Comparison of ENCODE assay signal across 8 cellular contexts in the genomic region with DNA sequence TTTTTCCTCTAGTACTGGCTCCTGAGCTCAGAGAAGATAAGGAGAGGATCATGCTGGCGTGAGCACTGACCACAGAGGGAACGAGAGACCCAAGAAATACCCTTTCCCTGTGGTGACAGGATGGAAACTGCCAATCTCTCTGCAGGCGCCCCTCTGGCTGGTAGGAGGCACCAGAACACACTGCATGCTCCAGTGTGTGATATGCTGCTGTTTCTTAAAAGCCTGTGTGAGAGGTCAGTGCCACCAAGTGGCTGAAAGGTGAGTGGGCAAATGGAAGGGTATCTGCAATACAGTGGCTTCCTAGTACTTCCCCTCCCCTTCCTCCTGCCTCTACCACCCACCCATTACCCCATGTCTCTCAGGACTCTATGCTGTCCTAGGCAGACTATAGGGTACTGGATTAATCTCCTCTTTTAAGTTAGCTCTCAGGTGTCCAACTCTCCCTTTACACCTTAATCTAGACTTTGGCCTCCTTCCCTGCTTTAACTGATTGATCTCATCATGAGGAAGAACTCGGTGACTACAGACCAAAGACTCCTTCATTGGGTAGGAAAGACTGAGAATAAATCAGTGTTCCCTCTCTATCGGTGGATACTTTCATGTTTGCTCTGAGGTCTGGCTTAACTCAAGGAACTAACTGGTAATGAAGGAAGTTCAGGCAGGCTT.
DNase-seq lines count a peak whose midpoint lies in the region; TF ChIP-seq lines count a peak whose summit lies in the region.

No MANE protein-coding gene starts in this region.

- H3K4me3 Mint-ChIP-seq in H9, result no peak overlapping the region

- no peak overlapping the region for H2BK20ac ChIP-seq in H9 (ENCODE audit: low read depth, low read length, poor library complexity, severe bottlenecking)

- no peak overlapping the region for H3T11ph ChIP-seq in H9 (ENCODE audit: low read length)

- no peak overlapping the region for H4K91ac ChIP-seq in H9 (ENCODE audit: insufficient read length, low read depth, low read length)

- no peak overlapping the region for H3K56ac ChIP-seq in H9 (ENCODE audit: insufficient read length, low read depth, low read length)

- no peaks in the 10 kb centered on the region for H3K79me2 ChIP-seq in H9 (ENCODE audit: insufficient read depth, low read length)

- no CpG with 5 or more reads among the region's 5 CpGs for WGBS in H9 (ENCODE audit: extremely low coverage, insufficient read length, low lambda C conversion rate)
- WGBS in spleen, 5 donors, result 16 to 28% (median 26%) methylated on average over 5 of the region's 5 CpGs

- no peak overlapping the region for H3K4ac ChIP-seq in H9 (ENCODE audit: low read depth, low read length)

- H3K36me3 ChIP-seq in left ventricle myocardium inferior (no peaks in the 10 kb centered on the region), spleen (no peaks in the 10 kb centered on the region)

- no peak overlapping the region for H2BK120ac ChIP-seq in H9 (ENCODE audit: low read depth, low read length, poor library complexity, severe bottlenecking)

- H4K20me1 ChIP-seq in H9 (ENCODE audit: control insufficient read depth, insufficient read depth, insufficient read length), result no peaks in the 10 kb centered on the region

- no peak overlapping the region for H3K23ac ChIP-seq in H9 (ENCODE audit: insufficient read length, low read depth, low read length)

- peak; percentile 77 for TF ChIP-seq CTCF in 22Rv1 (IDR thresholded peaks at IDR 0.05)
- TF ChIP-seq CTCF in GM10266 (IDR thresholded peaks at IDR 0.05; ENCODE audit: control insufficient read depth, insufficient read depth, low read depth, missing control alignments), result peak; percentile 43
- peak; percentile 84 for TF ChIP-seq CTCF in H9 (conservative IDR thresholded peaks at IDR 0.05)
- TF ChIP-seq CTCF in LNCAP (IDR thresholded peaks at IDR 0.05), result peak; percentile 78
- peak; percentile 66 for TF ChIP-seq CTCF in left ventricle myocardium inferior (IDR thresholded peaks at IDR 0.05; ENCODE audit: borderline replicate concordance)
- TF ChIP-seq CTCF in spleen (IDR thresholded peaks at IDR 0.05 in 8 of 11, conservative IDR thresholded peaks at IDR 0.05 in 3 of 11), result peak in 9 of 11 experiments; percentile 7 to 48 (median 37)

- no peak overlapping the region for H2BK15ac ChIP-seq in H9 (ENCODE audit: low read depth, low read length)

- H3K9me3 Mint-ChIP-seq in H9, result no peaks in the 10 kb centered on the region

- H3K18ac ChIP-seq in H9 (ENCODE audit: insufficient read length, low read depth, low read length), result no peak overlapping the region

- no peak for TF ChIP-seq POLR2A in spleen (IDR thresholded peaks at IDR 0.05)

- no peaks in the 10 kb centered on the region for H3K9me3 ChIP-seq in H9 (ENCODE audit: control insufficient read depth, low read depth, low read length)
- H3K9me3 ChIP-seq in left ventricle myocardium inferior (replicated peaks), result no peaks in the 10 kb centered on the region
- H3K9me3 ChIP-seq in spleen, result no peaks in the 10 kb centered on the region

- H3K27ac ChIP-seq in 22Rv1, result no peak overlapping the region
- H3K27ac ChIP-seq in H9 (ENCODE audit: insufficient read length, low read depth, low read length), result no peak overlapping the region
- no peak overlapping the region for H3K27ac ChIP-seq in left ventricle myocardium inferior (replicated peaks)
- no peak overlapping the region for H3K27ac ChIP-seq in spleen

- no peak overlapping the region for H2BK12ac ChIP-seq in H9 (ENCODE audit: insufficient read length, low read depth, low read length)

- no peaks in the 10 kb centered on the region for H3K79me1 ChIP-seq in H9 (ENCODE audit: insufficient read depth, low read depth, low read length, poor library complexity, severe bottlenecking)

- H3K23me2 ChIP-seq in H9 (ENCODE audit: insufficient read length, low read depth, low read length, poor library complexity, severe bottlenecking), result no peaks in the 10 kb centered on the region

- DNase-seq in GM10266 (ENCODE audit: extremely low spot score) (peak; percentile 13), H9 (peak; percentile 87), SW480 (ENCODE audit: low spot score) (peak; percentile 72), left ventricle myocardium inferior (peak; percentile 14), spleen (peak; percentile 70), NCI-H774 (lab: John Stamatoyannopoulos, UW) (no peak)

- H3K27ac Mint-ChIP-seq in H9, result no peak overlapping the region

- no peak overlapping the region for H2AFZ ChIP-seq in H9 (ENCODE audit: low read length)

- H2AK5ac ChIP-seq in H9 (ENCODE audit: insufficient read length, low read length), result no peak overlapping the region

- H3K4me1 Mint-ChIP-seq in H9, result peaks cover 6% of the 10 kb centered on the region in 2 experiments; a peak in 3 of 4 replicates

- H4K5ac ChIP-seq in H9 (ENCODE audit: insufficient read length, low read depth, low read length), result no peak overlapping the region

- H3K27me3 ChIP-seq in H9 (ENCODE audit: insufficient read depth, low read length) (no peaks in the 10 kb centered on the region), left ventricle myocardium inferior (ENCODE audit: low read depth) (peaks cover 29% of the 10 kb centered on the region), spleen (replicated peaks in 1 of 7) (peaks cover 0 to 9% (median 0%) of the 10 kb centered on the region in 7 donors)

- H3K9ac ChIP-seq in H9 (ENCODE audit: extremely low read depth, insufficient read length, low read length), result no peak overlapping the region

- H3K4me1 ChIP-seq in H9 (ENCODE audit: insufficient read depth, low read length) (no peaks in the 10 kb centered on the region), left ventricle myocardium inferior (no peaks in the 10 kb centered on the region), spleen (no peaks in the 10 kb centered on the region)

- H3K27me3 Mint-ChIP-seq in H9 (ENCODE audit: low read depth), result no peaks in the 10 kb centered on the region; the same call in 1 of the 2 replicates

- H3K4me3 ChIP-seq in left ventricle myocardium inferior (no peak overlapping the region), spleen (no peak overlapping the region)

- no peaks in the 10 kb centered on the region for H3K36me3 Mint-ChIP-seq in H9 (ENCODE audit: insufficient read depth in 1 of 3, low read depth in 3 of 3)

- no peak overlapping the region for H4K8ac ChIP-seq in H9 (replicated peaks; ENCODE audit: insufficient read length, low read depth, low read length)

- H3K4me2 ChIP-seq in H9 (ENCODE audit: insufficient read depth, insufficient read length, low read length), result no peak overlapping the region

- intact Hi-C loops in left ventricle myocardium inferior (cut with micrococcal nuclease), result no loop called here
- intact Hi-C loops in spleen (cut with DNase I; ENCODE audit: low total_unique reads), result no loop called here

- no peak overlapping the region for H3K14ac ChIP-seq in H9 (ENCODE audit: insufficient read depth, low read length)

- H2BK5ac ChIP-seq in H9 (ENCODE audit: insufficient read length, low read length), result no peak overlapping the region
